Comparison of ENCODE assay signal across 9 cellular contexts in genomic region chr10:96374639-96374984, GRCh38. TPM values are rescaled to one million over a fixed set of nuclear protein-coding genes. Genes with fewer than 3 reads are reported as not detected.
DNase-seq lines count a peak whose midpoint lies in the region; ATAC-seq and TF ChIP-seq lines count a peak whose summit lies in the region.
"Had no signal": no experiment of that assay in that cellular context is flagged by ENCODE, and none has a peak within 500 bp of the region (broad histone marks: within the 10 kb centered on the region; RNA-seq: fewer than 3 reads in every experiment).

No MANE protein-coding gene starts in this region.

- H3K4me3 ChIP-seq in iPS-18a (ENCODE audit: low read length), result peak overlapping the region; percentile 68
- peak overlapping the region in 4 of 5 donors; percentile 56 to 75 (median 72) for H3K4me3 ChIP-seq in subcutaneous abdominal adipose tissue (ENCODE audit: low read depth in 1 of 5, low read length in 5 of 5)

- no peaks in the 10 kb centered on the region for H3K36me3 Mint-ChIP-seq in activated CD8-positive, alpha-beta memory T cell treated with anti-CD3 and anti-CD28 coated beads, Interleukin-2, amount 10 ng/mL, durations not matched to agents 7 days and 5 days

- peak overlapping the region; percentile 59 for H3K4me3 Mint-ChIP-seq in activated CD8-positive, alpha-beta memory T cell treated with anti-CD3 and anti-CD28 coated beads, Interleukin-2, amount 10 ng/mL, durations not matched to agents 7 days and 5 days

- no peaks in the 10 kb centered on the region for H3K9me3 ChIP-seq in iPS-18a (ENCODE audit: control insufficient read depth, low read depth, low read length)
- no peaks in the 10 kb centered on the region for H3K9me3 ChIP-seq in subcutaneous abdominal adipose tissue (ENCODE audit: control insufficient read depth in 5 of 5, low read length in 5 of 5)

- H3K9ac ChIP-seq in iPS-18a (ENCODE audit: low read length) (no peak overlapping the region), subcutaneous abdominal adipose tissue (ENCODE audit: low read length in 5 of 5) (peak overlapping the region in 1 of 5 donors; percentile 15)

- in situ Hi-C loops in G401 (cut with HindIII; ENCODE audit: low sequenced_read_pairs), result no loop called here

- TF ChIP-seq CTCF in VCaP (conservative IDR thresholded peaks at IDR 0.05), result no peak

- peaks cover 23% of the 10 kb centered on the region for H3K4me1 Mint-ChIP-seq in activated CD8-positive, alpha-beta memory T cell treated with anti-CD3 and anti-CD28 coated beads, Interleukin-2, amount 10 ng/mL, durations not matched to agents 7 days and 5 days

- no peaks in the 10 kb centered on the region for H3K9me3 Mint-ChIP-seq in activated CD8-positive, alpha-beta memory T cell treated with anti-CD3 and anti-CD28 coated beads, Interleukin-2, amount 10 ng/mL, durations not matched to agents 7 days and 5 days (ENCODE audit: low read depth)

- no peak overlapping the region for H3K27ac Mint-ChIP-seq in activated CD8-positive, alpha-beta memory T cell treated with anti-CD3 and anti-CD28 coated beads, Interleukin-2, amount 10 ng/mL, durations not matched to agents 7 days and 5 days

- no peak for ATAC-seq in activated CD8-positive, alpha-beta memory T cell treated with anti-CD3 and anti-CD28 coated beads, Interleukin-2, amount 10 ng/mL, durations not matched to agents 7 days and 5 days
- no peak for ATAC-seq in GM18861 (IDR thresholded peaks at IDR 0.05; ENCODE audit: unreplicated experiment)

- peaks cover 46% of the 10 kb centered on the region for H3K27me3 Mint-ChIP-seq in activated CD8-positive, alpha-beta memory T cell treated with anti-CD3 and anti-CD28 coated beads, Interleukin-2, amount 10 ng/mL, durations not matched to agents 7 days and 5 days

- H3K27ac ChIP-seq in VCaP, result peak overlapping the region; percentile 61; the same call in 1 of the 2 replicates
- H3K27ac ChIP-seq in iPS-18a (ENCODE audit: low read length), result no peak overlapping the region
- H3K27ac ChIP-seq in subcutaneous abdominal adipose tissue (ENCODE audit: low read depth, low read length), result no peak overlapping the region

- H3K4me1 ChIP-seq in iPS-18a (ENCODE audit: control insufficient read depth, low read depth, low read length), result peaks cover 12% of the 10 kb centered on the region
- peaks cover 6 to 10% (median 9%) of the 10 kb centered on the region in 5 donors for H3K4me1 ChIP-seq in subcutaneous abdominal adipose tissue (ENCODE audit: control insufficient read depth in 5 of 5, insufficient read depth in 5 of 5, low read length in 5 of 5)

- H3K36me3 ChIP-seq in iPS-18a (ENCODE audit: control insufficient read depth, low read depth, low read length) (no peaks in the 10 kb centered on the region), subcutaneous abdominal adipose tissue (ENCODE audit: control insufficient read depth in 5 of 5, insufficient read depth in 5 of 5, low read length in 5 of 5) (no peaks in the 10 kb centered on the region)

- CTCF ChIA-PET in activated CD8-positive, alpha-beta memory T cell treated with anti-CD3 and anti-CD28 coated beads, Interleukin-2, amount 10 ng/mL, durations not matched to agents 7 days and 5 days (lab: Charles Lee), result interaction anchor here (0.5 to 3.0 kb wide), 25 partner anchors 8 to 698 kb away, joined by 3 to 11 read pairs (median 3); partner anchors contain the start of genes CCNJ, OPALIN and TLL2

- H3K27me3 ChIP-seq in iPS-18a (ENCODE audit: control insufficient read depth, insufficient read depth, low read length) (peaks cover 13% of the 10 kb centered on the region), subcutaneous abdominal adipose tissue (ENCODE audit: control insufficient read depth in 5 of 5, insufficient read depth in 4 of 5, low read length in 5 of 5) (peaks cover 0 to 33% (median 20%) of the 10 kb centered on the region in 5 donors)

- no peak for DNase-seq in activated CD8-positive, alpha-beta memory T cell treated with anti-CD3 and anti-CD28 coated beads, Interleukin-2, amount 10 ng/mL, durations not matched to agents 7 days and 5 days
- no peak for DNase-seq in activated CD8-positive, alpha-beta memory T cell treated with anti-CD3 and anti-CD28 coated beads, Interleukin-2, amount 50 U/mL, for 48 hours
- DNase-seq in T-helper 9 cell (no peak), G401 (ENCODE audit: low spot score) (no peak)

RNA-seq across cellular contexts. Expression of gene OPALIN, which starts 15.8 kb away (rescaled TPM):
- total RNA-seq in activated CD8-positive, alpha-beta memory T cell treated with anti-CD3 and anti-CD28 coated beads, Interleukin-2, amount 10 ng/mL, durations not matched to agents 7 days and 5 days, result not detected
- total RNA-seq in G401 (2014; rRNA removed; shearing (Covaris generic)), result not detected in 2 replicates
- total RNA-seq: glomerular endothelial cell had no signal
